In the genomic region with DNA sequence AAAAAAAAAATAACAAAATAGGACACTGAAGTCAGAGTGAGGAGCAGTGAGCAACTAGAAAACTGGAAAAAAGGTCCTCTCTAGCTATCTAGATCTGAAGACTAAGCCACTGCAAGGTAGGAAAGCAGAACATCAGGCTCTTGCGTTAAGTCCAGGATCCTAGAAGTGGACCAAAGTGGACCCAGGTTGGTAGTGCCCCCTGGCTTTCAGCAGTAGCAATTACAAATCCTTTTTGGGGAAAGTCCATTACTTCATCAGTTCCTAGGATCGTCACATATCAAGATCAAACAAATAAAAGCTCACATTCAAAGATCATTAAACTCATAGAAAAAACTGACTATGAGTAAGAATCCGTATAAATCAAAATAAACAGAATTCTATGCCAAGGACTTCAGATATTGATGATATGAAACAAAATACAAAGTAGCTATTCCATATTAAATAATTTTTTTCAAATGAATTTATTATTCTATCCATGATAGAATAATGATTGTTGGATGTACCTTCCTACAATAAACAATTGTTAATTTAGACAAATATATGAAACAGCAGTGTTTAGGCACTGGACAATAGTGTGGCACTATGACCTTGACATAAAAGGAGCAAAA, we compare ENCODE assay signal across 8 cellular contexts. TPM values are rescaled to one million over a fixed set of nuclear protein-coding genes. Genes with fewer than 3 reads are reported as not detected.
DNase-seq lines count a peak whose midpoint lies in the region; ATAC-seq, FAIRE-seq and TF ChIP-seq lines count a peak whose summit lies in the region.

No MANE protein-coding gene starts in this region.

- H3K27ac ChIP-seq in Karpas-422 (ENCODE audit: low read length) = no peak overlapping the region
- peak overlapping the region; percentile 47 for H3K27ac ChIP-seq in endothelial cell of umbilical vein (ENCODE audit: insufficient read depth, low read depth, low read length)
- no peak overlapping the region for H3K27ac ChIP-seq in vagina

- POLR2A ChIA-PET in endothelial cell of umbilical vein (lab: Charles Lee) = interaction anchor here (1.0 kb wide), 1 partner anchor 40 kb away, joined by 5 read pairs; no protein-coding TSS in a partner anchor

- TF ChIP-seq POLR2A in endothelial cell of umbilical vein (IDR thresholded peaks at IDR 0.05; ENCODE audit: low read depth, low read length) (no peak), vagina (IDR thresholded peaks at IDR 0.05) (no peak)

- H3K4me2 ChIP-seq in Karpas-422 (ENCODE audit: low read depth, low read length, poor library complexity, severe bottlenecking) (no peak overlapping the region), endothelial cell of umbilical vein (ENCODE audit: insufficient read depth, low read length) (peak overlapping the region; percentile 39)

- H3K36me3 ChIP-seq in Karpas-422 (ENCODE audit: insufficient read depth, low read length) (no peaks in the 10 kb centered on the region), endothelial cell of umbilical vein (ENCODE audit: control insufficient read depth in 2 of 2, extremely low read depth in 1 of 2, insufficient read depth in 2 of 2, low read length in 2 of 2) (no peaks in the 10 kb centered on the region), vagina (no peaks in the 10 kb centered on the region)

- CTCF ChIA-PET in endothelial cell of umbilical vein (lab: Charles Lee) = interaction anchor here (0.6 to 3.2 kb wide), 54 partner anchors 8 to 1235 kb away, joined by 3 to 38 read pairs (median 4); a partner anchor contains a TSS

- H3K9ac ChIP-seq in Karpas-422 (ENCODE audit: low read length) = no peak overlapping the region
- H3K9ac ChIP-seq in endothelial cell of umbilical vein (replicated peaks; ENCODE audit: extremely low read depth, insufficient read depth, low read length) = no peak overlapping the region

- peak; percentile 55 for DNase-seq in AG09309 (ENCODE audit: low read depth)
- no peak for DNase-seq in GM12864 (ENCODE audit: low read depth)
- peak; percentile 76 for DNase-seq in Karpas-422
- peak; percentile 65 for DNase-seq in SKM-1 treated with dmso at 0.1 percent for 144 hours (lab: John Stamatoyannopoulos, UW; ENCODE audit: unreplicated experiment)
- DNase-seq in endothelial cell of umbilical vein (ENCODE audit: low read depth, low spot score) = peak; percentile 73
- DNase-seq in medulla oblongata (ENCODE audit: extremely low spot score) = peak; percentile 80
- DNase-seq in vagina (ENCODE audit: extremely low spot score in 2 of 2) = no peak

- H3K79me2 ChIP-seq in Karpas-422 (ENCODE audit: low read length) = no peaks in the 10 kb centered on the region
- no peaks in the 10 kb centered on the region for H3K79me2 ChIP-seq in endothelial cell of umbilical vein (ENCODE audit: control insufficient read depth, insufficient read depth, low read length)

- dilution Hi-C loops in endothelial cell of umbilical vein (cut with MboI; ENCODE audit: extremely low pct_ligation_motif_present, low sequenced_read_pairs) = no loop called here

- TF ChIP-seq CTCF in AG09309 (IDR thresholded peaks at IDR 0.05; ENCODE audit: control insufficient read depth, insufficient read depth, low read depth, low read length, missing control alignments) (peak; percentile 80), GM12864 (IDR thresholded peaks at IDR 0.05; ENCODE audit: low read depth, low read length, missing control alignments) (peak; percentile 83), endothelial cell of umbilical vein (IDR thresholded peaks at IDR 0.05; ENCODE audit: extremely low read depth in 1 of 2, insufficient read depth in 1 of 2, low read depth in 1 of 2, low read length in 2 of 2) (peak; percentile 72 to 74), vagina (IDR thresholded peaks at IDR 0.05) (peak; percentile 72 to 86 (median 77))

- H2AFZ ChIP-seq in Karpas-422 (ENCODE audit: low read length) (no peak overlapping the region), endothelial cell of umbilical vein (ENCODE audit: low read depth, low read length) (no peak overlapping the region)

- ATAC-seq in HG03457 (IDR thresholded peaks at IDR 0.05; ENCODE audit: unreplicated experiment) = no peak

- intact Hi-C loops in endothelial cell of umbilical vein (cut with micrococcal nuclease) (loop anchor here (1.0 kb wide), 1 partner anchor 12 kb away; no protein-coding TSS in a partner anchor), vagina (cut with DNase I) (no loop called here)

- no peaks in the 10 kb centered on the region for H4K20me1 ChIP-seq in Karpas-422 (ENCODE audit: insufficient read depth, low read depth, low read length)
- no peaks in the 10 kb centered on the region for H4K20me1 ChIP-seq in endothelial cell of umbilical vein (replicated peaks; ENCODE audit: control insufficient read depth, extremely low read depth, insufficient read depth, low read length)

- H3K27me3 ChIP-seq in Karpas-422 (ENCODE audit: low read length) (no peaks in the 10 kb centered on the region), endothelial cell of umbilical vein (ENCODE audit: control insufficient read depth in 2 of 2, insufficient read depth in 2 of 2, low read length in 2 of 2) (no peaks in the 10 kb centered on the region), vagina (no peaks in the 10 kb centered on the region)

- no peak overlapping the region for H3K4me3 ChIP-seq in AG09309 (ENCODE audit: control insufficient read depth, low read depth, low read length)
- H3K4me3 ChIP-seq in GM12864 (ENCODE audit: low read depth, low read length) = no peak overlapping the region
- H3K4me3 ChIP-seq in Karpas-422 (ENCODE audit: low read length) = no peak overlapping the region
- H3K4me3 ChIP-seq in endothelial cell of umbilical vein (replicated peaks in 1 of 3; ENCODE audit: insufficient read depth in 1 of 3, low read depth in 1 of 3, low read length in 3 of 3) = no peak overlapping the region
- no peak overlapping the region for H3K4me3 ChIP-seq in vagina

- FAIRE-seq in endothelial cell of umbilical vein (lab: Jason Lieb, UNC) = no peak

- no peaks in the 10 kb centered on the region for H3K9me1 ChIP-seq in endothelial cell of umbilical vein (replicated peaks; ENCODE audit: control insufficient read depth, extremely low read depth, insufficient read depth, low read length)

- H3K9me3 ChIP-seq in Karpas-422 (ENCODE audit: low read length) = no peaks in the 10 kb centered on the region
- no peaks in the 10 kb centered on the region for H3K9me3 ChIP-seq in endothelial cell of umbilical vein (replicated peaks; ENCODE audit: control insufficient read depth, insufficient read depth, low read length)
- no peaks in the 10 kb centered on the region for H3K9me3 ChIP-seq in vagina

- peaks cover 27% of the 10 kb centered on the region for H3K4me1 ChIP-seq in Karpas-422 (ENCODE audit: low read length)
- H3K4me1 ChIP-seq in endothelial cell of umbilical vein (ENCODE audit: control insufficient read depth, extremely low read depth, insufficient read depth, low read length) = peaks cover 28% of the 10 kb centered on the region
- H3K4me1 ChIP-seq in vagina = peaks cover 10% of the 10 kb centered on the region

- BruUV-seq in endothelial cell of umbilical vein (replicated peaks; lab: Mats Ljungman, UMichigan) = no TSS peak

- H3K9me2 ChIP-seq in Karpas-422 (replicated peaks; ENCODE audit: insufficient read depth, low read length) = no peaks in the 10 kb centered on the region

TF ChIP-seq in endothelial cell of umbilical vein, 7 proteins besides CTCF, POLR2A, EP300 and RAD21:
- TF ChIP-seq POLR2AphosphoS5 (IDR thresholded peaks at IDR 0.05; ENCODE audit: insufficient read depth, low read depth, low read length) = no peak
- no peak for TF ChIP-seq EZH2 (IDR thresholded peaks at IDR 0.05; ENCODE audit: borderline replicate concordance, low read depth, low read length, severe bottlenecking)
- TF ChIP-seq GATA2 (IDR thresholded peaks at IDR 0.05; ENCODE audit: insufficient read depth, insufficient read length, low read depth, low read length) = no peak
- TF ChIP-seq, protein P1, sequence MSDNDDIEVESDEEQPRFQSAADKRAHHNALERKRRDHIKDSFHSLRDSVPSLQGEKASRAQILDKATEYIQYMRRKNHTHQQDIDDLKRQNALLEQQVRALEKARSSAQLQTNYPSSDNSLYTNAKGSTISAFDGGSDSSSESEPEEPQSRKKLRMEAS (IDR thresholded peaks at IDR 0.05; ENCODE audit: insufficient read depth, insufficient read length) = no peak
- no peak for TF ChIP-seq JUN (IDR thresholded peaks at IDR 0.05; ENCODE audit: borderline replicate concordance, insufficient read depth, insufficient read length, low read depth)

RNA-seq across cellular contexts. Expression of a gene that starts 6.5 kb away (rescaled TPM):
- 24.5 and 42.7 TPM in 2 replicates for total RNA-seq in Karpas-422 (2014; rRNA removed; shearing (Covaris generic); ENCODE audit: low replicate concordance)
- total RNA-seq in endothelial cell of umbilical vein = 38.0 and 39.5 TPM in 2 replicates
- polyA plus RNA-seq in endothelial cell of umbilical vein = 7.0 and 9.2 TPM in 2 replicates
- polyA plus RNA-seq in endothelial cell of umbilical vein (2011; cell fraction: cytosol; rRNA removed) = 2.8 and 2.9 TPM in 2 replicates
- polyA plus RNA-seq in endothelial cell of umbilical vein (2011; cell fraction: nucleus; rRNA removed) = 41.6 and 47.1 TPM in 2 replicates
- polyA plus RNA-seq in endothelial cell of umbilical vein (2012) = 7.2 and 10.1 TPM in 2 replicates
- 60.0 and 66.7 TPM in 2 replicates for polyA minus RNA-seq in endothelial cell of umbilical vein
- polyA minus RNA-seq in endothelial cell of umbilical vein (2011; cell fraction: cytosol; rRNA and poly(A)+ RNA removed) = 27.1 TPM
- polyA minus RNA-seq in endothelial cell of umbilical vein (2011; cell fraction: nucleus; rRNA and poly(A)+ RNA removed) = 112 and 187 TPM in 2 replicates
- 39.3 TPM for total RNA-seq in vagina

Comparison
In these comparisons a context has a peak if more than half of its experiments do, and no peak if none do; other contexts are left out.
1. DNase-seq: peak in AG09309 (single experiment), Karpas-422 (single experiment), SKM-1 treated with dmso at 0.1 percent for 144 hours (single experiment), endothelial cell of umbilical vein (single experiment) and medulla oblongata (single experiment); none in GM12864 (single experiment) and vagina (0 of 2).
2. Peak in every context shown above with its lines, with median percentiles within 50 percentile points of each other: CTCF ChIP-seq.